Comparison of ENCODE assay signal across 8 cellular contexts in the genomic region with DNA sequence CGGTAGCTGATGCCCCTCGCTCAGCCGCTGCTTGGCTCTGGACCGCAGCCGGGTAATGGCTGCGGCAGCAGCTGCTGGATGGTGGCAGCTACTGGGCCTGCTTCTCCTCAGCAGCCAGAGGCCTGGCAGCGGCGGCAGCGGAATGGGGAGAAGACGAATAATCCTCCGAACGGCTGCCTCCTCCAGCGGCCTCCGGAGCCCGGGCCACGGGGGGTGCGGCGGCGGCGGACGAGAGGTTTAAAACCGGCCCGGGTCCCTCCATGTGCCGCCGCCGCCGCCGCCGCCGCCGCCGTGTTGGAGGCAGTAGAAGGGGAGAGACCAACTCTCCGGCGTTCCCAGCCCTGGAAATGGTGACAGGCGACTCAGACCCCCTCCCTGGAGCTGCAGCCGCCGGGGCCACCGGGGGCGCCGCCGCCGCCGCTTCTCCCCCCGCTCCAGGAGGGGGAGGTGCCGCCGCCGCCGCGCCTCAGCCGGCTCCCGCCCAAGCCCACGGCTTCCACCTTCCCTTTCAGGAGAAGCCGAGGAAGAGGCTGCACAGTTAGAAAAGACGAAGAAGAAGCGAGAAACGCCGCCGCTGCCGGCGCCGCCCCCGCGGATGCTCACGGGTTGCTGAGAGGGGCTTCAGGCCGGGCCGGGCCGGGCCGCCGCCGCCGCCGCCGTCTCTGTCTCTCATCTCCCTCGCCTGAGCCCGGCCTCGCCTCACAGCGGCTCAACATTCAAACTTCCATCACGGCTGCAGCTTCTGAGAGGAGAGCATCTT.
DNase-seq lines count a peak whose midpoint lies in the region; ATAC-seq and TF ChIP-seq lines count a peak whose summit lies in the region.

No MANE protein-coding gene starts in this region.

- no peak overlapping the region for H3K27ac Mint-ChIP-seq in activated CD8-positive, alpha-beta T cell treated with anti-CD3 and anti-CD28 coated beads, Interleukin-2, amount 10 ng/mL, durations not matched to agents 7 days and 5 days
- H3K27ac Mint-ChIP-seq in endothelial cell (ENCODE audit: unreplicated experiment), result peak overlapping the region; percentile 37

- TF ChIP-seq CTCF in endothelial cell (IDR thresholded peaks at IDR 0.05; ENCODE audit: unreplicated experiment), result no peak

- peaks cover 7% of the 10 kb centered on the region for H3K4me1 Mint-ChIP-seq in activated CD8-positive, alpha-beta T cell treated with anti-CD3 and anti-CD28 coated beads, Interleukin-2, amount 10 ng/mL, durations not matched to agents 7 days and 5 days (ENCODE audit: low read depth)
- H3K4me1 Mint-ChIP-seq in endothelial cell (ENCODE audit: unreplicated experiment), result peaks cover 9% of the 10 kb centered on the region

- H3K4me3 Mint-ChIP-seq in activated CD8-positive, alpha-beta T cell treated with anti-CD3 and anti-CD28 coated beads, Interleukin-2, amount 10 ng/mL, durations not matched to agents 7 days and 5 days, result peak overlapping the region; percentile 80
- peak overlapping the region; percentile 98 for H3K4me3 Mint-ChIP-seq in endothelial cell (ENCODE audit: unreplicated experiment)

- no peaks in the 10 kb centered on the region for H3K9me3 Mint-ChIP-seq in activated CD8-positive, alpha-beta T cell treated with anti-CD3 and anti-CD28 coated beads, Interleukin-2, amount 10 ng/mL, durations not matched to agents 7 days and 5 days (ENCODE audit: insufficient read depth)
- H3K9me3 Mint-ChIP-seq in endothelial cell (ENCODE audit: unreplicated experiment), result no peaks in the 10 kb centered on the region

- POLR2A ChIA-PET in activated CD8-positive, alpha-beta T cell treated with anti-CD3 and anti-CD28 coated beads, Interleukin-2, amount 10 ng/mL, durations not matched to agents 7 days and 5 days (lab: Charles Lee), result no interaction called here

- ATAC-seq in activated CD8-positive, alpha-beta T cell treated with anti-CD3 and anti-CD28 coated beads, Interleukin-2, amount 10 ng/mL, durations not matched to agents 7 days and 5 days, result peak; percentile 84
- peak; percentile 75 for ATAC-seq in stimulated activated naive CD8-positive, alpha-beta T cell treated with anti-CD3 and anti-CD28 coated beads, Interleukin-15, Interleukin-2, amounts not matched to agents 100 U/mL and 50 U/mL, for 24 hours

- CTCF ChIA-PET in activated CD8-positive, alpha-beta T cell treated with anti-CD3 and anti-CD28 coated beads, Interleukin-2, amount 10 ng/mL, durations not matched to agents 7 days and 5 days (lab: Charles Lee), result interaction anchor here (1.4 kb wide), 1 partner anchor 53 kb away, joined by 4 read pairs; no protein-coding TSS in a partner anchor

- no peaks in the 10 kb centered on the region for H3K36me3 Mint-ChIP-seq in activated CD8-positive, alpha-beta T cell treated with anti-CD3 and anti-CD28 coated beads, Interleukin-2, amount 10 ng/mL, durations not matched to agents 7 days and 5 days (ENCODE audit: low read depth)
- H3K36me3 Mint-ChIP-seq in endothelial cell (ENCODE audit: low read depth, unreplicated experiment), result peaks cover 3% of the 10 kb centered on the region

- DNase-seq in GDM1 (lab: John Stamatoyannopoulos, UW), result peak; percentile 66
- DNase-seq in NCI-H1105 treated with DMSO at 0.1 percent for 48 hours (lab: John Stamatoyannopoulos, UW), result peak; percentile 61
- DNase-seq in activated CD8-positive, alpha-beta T cell treated with anti-CD3 and anti-CD28 coated beads, Interleukin-2, amount 10 ng/mL, durations not matched to agents 7 days and 5 days, result peak; percentile 30
- peak; percentile 35 for DNase-seq in endothelial cell (ENCODE audit: low spot score)
- peak; percentile 63 for DNase-seq in midbrain (lab: John Stamatoyannopoulos, UW)
- peak; percentile 44 for DNase-seq in stimulated activated naive CD8-positive, alpha-beta T cell treated with anti-CD3 and anti-CD28 coated beads, Interleukin-15, Interleukin-2, amounts not matched to agents 100 U/mL and 50 U/mL, for 24 hours
- no peak for DNase-seq in kidney tubule cell (ENCODE audit: low spot score)
- no peak for DNase-seq in foreskin melanocyte

- H3K27me3 Mint-ChIP-seq in activated CD8-positive, alpha-beta T cell treated with anti-CD3 and anti-CD28 coated beads, Interleukin-2, amount 10 ng/mL, durations not matched to agents 7 days and 5 days (ENCODE audit: low read depth), result peaks cover 73% of the 10 kb centered on the region
- H3K27me3 Mint-ChIP-seq in endothelial cell (ENCODE audit: unreplicated experiment), result no peaks in the 10 kb centered on the region

Comparison
In these comparisons a context has a peak if more than half of its experiments do, and no peak if none do; other contexts are left out.
1. DNase-seq: peak in GDM1 (single experiment), NCI-H1105 treated with DMSO at 0.1 percent for 48 hours (single experiment), activated CD8-positive, alpha-beta T cell treated with anti-CD3 and anti-CD28 coated beads, Interleukin-2, amount 10 ng/mL, durations not matched to agents 7 days and 5 days (single experiment), endothelial cell (single experiment), midbrain (single experiment) and stimulated activated naive CD8-positive, alpha-beta T cell treated with anti-CD3 and anti-CD28 coated beads, Interleukin-15, Interleukin-2, amounts not matched to agents 100 U/mL and 50 U/mL, for 24 hours (single experiment); none in kidney tubule cell (single experiment) and foreskin melanocyte (single experiment).